In the genomic region with DNA sequence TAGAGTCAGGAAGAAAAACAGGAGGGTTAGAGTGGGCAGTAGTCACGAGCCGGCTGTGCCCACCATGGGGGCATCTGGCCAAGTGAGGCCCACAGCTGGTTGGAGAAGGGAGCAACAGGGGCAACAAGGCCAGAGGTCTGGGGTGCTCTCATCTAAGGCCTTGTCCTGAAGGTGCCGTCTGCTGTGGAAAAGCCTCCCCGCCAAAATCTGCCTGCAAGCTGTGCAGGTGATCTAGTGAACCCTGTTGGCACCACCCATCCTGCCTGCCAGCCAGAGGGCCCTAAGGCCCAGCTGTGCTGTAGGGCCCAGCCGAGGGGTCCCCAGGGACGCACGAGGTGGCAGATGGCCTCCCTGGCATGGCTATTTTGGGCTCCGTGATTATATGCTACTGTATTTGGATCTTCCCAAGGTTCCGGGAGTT, we compare ENCODE assay signal across 1 cellular context.
TF ChIP-seq lines count a peak whose summit lies in the region.

No MANE protein-coding gene starts in this region.

TF ChIP-seq in HepG2, 621 proteins besides CTCF, POLR2A, EP300 and RAD21 (continued from another document):
- TF ChIP-seq, protein P1, sequence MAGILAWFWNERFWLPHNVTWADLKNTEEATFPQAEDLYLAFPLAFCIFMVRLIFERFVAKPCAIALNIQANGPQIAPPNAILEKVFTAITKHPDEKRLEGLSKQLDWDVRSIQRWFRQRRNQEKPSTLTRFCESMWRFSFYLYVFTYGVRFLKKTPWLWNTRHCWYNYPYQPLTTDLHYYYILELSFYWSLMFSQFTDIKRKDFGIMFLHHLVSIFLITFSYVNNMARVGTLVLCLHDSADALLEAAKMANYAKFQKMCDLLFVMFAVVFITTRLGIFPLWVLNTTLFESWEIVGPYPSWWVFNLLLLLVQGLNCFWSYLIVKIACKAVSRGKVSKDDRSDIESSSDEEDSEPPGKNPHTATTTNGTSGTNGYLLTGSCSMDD (CRISPR knock-in tag; IDR thresholded peaks at IDR 0.05): no peak
- TF ChIP-seq ZNF629 (CRISPR knock-in tag; conservative IDR thresholded peaks at IDR 0.05) (no peak), ZNF747 (CRISPR knock-in tag; IDR thresholded peaks at IDR 0.05; ENCODE audit: borderline replicate concordance) (no peak), TEAD3 (CRISPR knock-in tag; optimal IDR thresholded peaks at IDR 0.05; ENCODE audit: borderline replicate concordance) (no peak), MAFG (CRISPR knock-in tag; IDR thresholded peaks at IDR 0.05) (no peak), ZNF3 (CRISPR knock-in tag; IDR thresholded peaks at IDR 0.05) (no peak), CENPT (CRISPR knock-in tag; IDR thresholded peaks at IDR 0.05; ENCODE audit: low read depth) (no peak), ZNF180 (CRISPR knock-in tag; IDR thresholded peaks at IDR 0.05; ENCODE audit: borderline replicate concordance, low read depth) (no peak), ELF1 (CRISPR knock-in tag; IDR thresholded peaks at IDR 0.05) (no peak), ZNF251 (CRISPR knock-in tag; IDR thresholded peaks at IDR 0.05) (no peak), PHF20 (CRISPR knock-in tag; IDR thresholded peaks at IDR 0.05) (no peak)
TF ChIP-seq in HepG2: peak in this region for 0.
